ENCODE assay signal across 21 cellular contexts in genomic region chr3:130705501-130705900, GRCh38. TPM values are rescaled to one million over a fixed set of nuclear protein-coding genes. Genes with fewer than 3 reads are reported as not detected.
A peak's percentile ranks its signal among the peaks of the same experiment; 100 is the strongest.
DNase-seq lines count a peak whose midpoint lies in the region; ATAC-seq and FAIRE-seq lines count a peak whose summit lies in the region.
"Had no signal": no experiment of that assay in that cellular context is flagged by ENCODE, and none has a peak within 500 bp of the region (broad histone marks: within the 10 kb centered on the region; RNA-seq: fewer than 3 reads in every experiment).

No MANE protein-coding gene starts in this region.

- DNase-seq in NCI-H748 (lab: John Stamatoyannopoulos, UW; ENCODE audit: unreplicated experiment) (peak; percentile 1), NCI-H748 treated with DMSO at 0.1 percent for 48 hours (lab: John Stamatoyannopoulos, UW) (no peak), HTR-8/SVneo (ENCODE audit: insufficient read length, low spot score) (no peak), left lobe of liver (ENCODE audit: low spot score) (no peak), GM03348 (ENCODE audit: low spot score) (no peak)
- DNase-seq: CD4-positive, alpha-beta T cell; EL; GF-D8; MM.1S; NCI-H1092; NCI-H1436; NCI-H187 treated with DMSO at 0.1 percent for 48 hours; NCI-H2171 treated with DMSO at 0.1 percent for 48 hours; NCI-H446 treated with DMSO at 0.1 percent for 48 hours; NCI-H774; NK-92 treated with Interleukin-12 subunit alpha and Interleukin-12 subunit beta, amount 100 ng/mL, for 24 hours; Peyer's patch; T-helper 1 cell had no signal

- peak; percentile 38 for FAIRE-seq in HTR-8/SVneo (lab: Jason Lieb, UNC)
- FAIRE-seq in colon (lab: Jason Lieb, UNC), result peak; percentile 62
- FAIRE-seq: H54 had no signal

- ATAC-seq in HG03175 (IDR thresholded peaks at IDR 0.05; ENCODE audit: unreplicated experiment) (no peak), left lobe of liver (no peak)

RNA-seq across cellular contexts. Expression of gene PIK3R4, which starts 41.1 kb away (rescaled TPM):
- 19.9 TPM for total RNA-seq in left lobe of liver
